8 cellular contexts compared by ENCODE assay signal in genomic region chr10:13526952-13527863, GRCh38. TPM values are rescaled to one million over a fixed set of nuclear protein-coding genes. Genes with fewer than 3 reads are reported as not detected.
DNase-seq lines count a peak whose midpoint lies in the region; ATAC-seq and TF ChIP-seq lines count a peak whose summit lies in the region.

No MANE protein-coding gene starts in this region.

- H3K27ac ChIP-seq in lung (ENCODE audit: low read depth in 1 of 2, low read length in 1 of 2) (peak overlapping the region in 1 of 2 donors; percentile 84), upper lobe of right lung (no peak overlapping the region)

- H3K9me3 ChIP-seq in lung (ENCODE audit: control insufficient read depth in 2 of 2, insufficient read depth in 1 of 2, low read length in 1 of 2) (no peaks in the 10 kb centered on the region), upper lobe of right lung (no peaks in the 10 kb centered on the region)

- DNase-seq in activated naive CD4-positive, alpha-beta T cell treated with anti-CD3 and anti-CD28 coated beads, Interleukin-2, amount 10 ng/mL, durations not matched to agents 7 days and 5 days = no peak
- DNase-seq in activated naive CD4-positive, alpha-beta T cell treated with anti-CD3 and anti-CD28 coated beads, Interleukin-2, amount 50 U/mL, for 16 hours = no peak
- DNase-seq in MCF 10A (ENCODE audit: unreplicated experiment) (peak; percentile 36), lung (ENCODE audit: low spot score) (no peak), upper lobe of right lung (no peak), NCI-H2081 treated with DMSO at 0.1 percent for 48 hours (lab: John Stamatoyannopoulos, UW) (no peak)

- CTCF ChIA-PET in activated naive CD4-positive, alpha-beta T cell treated with anti-CD3 and anti-CD28 coated beads, Interleukin-2, amount 10 ng/mL, durations not matched to agents 7 days and 5 days (lab: Charles Lee) = interaction anchor here (1.0 kb wide), 2 partner anchors 8 to 10 kb away, joined by 3 to 4 read pairs; no protein-coding TSS in a partner anchor
- CTCF ChIA-PET in MCF 10A (lab: Yijun Ruan, JAX) = interaction anchor here (0.6 to 2.2 kb wide), 7 partner anchors 25 to 249 kb away, joined by 3 to 15 read pairs (median 5); partner anchors contain the start of gene PRPF18

- no peaks in the 10 kb centered on the region for H3K9me3 Mint-ChIP-seq in activated naive CD4-positive, alpha-beta T cell treated with anti-CD3 and anti-CD28 coated beads, Interleukin-2, amount 10 ng/mL, durations not matched to agents 7 days and 5 days
- H3K9me3 Mint-ChIP-seq in MCF 10A (ENCODE audit: unreplicated experiment) = no peaks in the 10 kb centered on the region

- POLR2A ChIA-PET in MCF 10A (lab: Yijun Ruan, JAX) = interaction anchor here (0.6 to 2.3 kb wide), 7 partner anchors 10 to 147 kb away, joined by 3 to 17 read pairs (median 4); partner anchors contain the start of gene PRPF18

- TF ChIP-seq CTCF in MCF 10A (IDR thresholded peaks at IDR 0.05; ENCODE audit: unreplicated experiment) = no peak
- TF ChIP-seq CTCF in lung (IDR thresholded peaks at IDR 0.05; ENCODE audit: control extremely low read depth, extremely low read depth) = no peak
- TF ChIP-seq CTCF in upper lobe of right lung (IDR thresholded peaks at IDR 0.05) = no peak

- peaks cover 71% of the 10 kb centered on the region for H3K27me3 Mint-ChIP-seq in activated naive CD4-positive, alpha-beta T cell treated with anti-CD3 and anti-CD28 coated beads, Interleukin-2, amount 10 ng/mL, durations not matched to agents 7 days and 5 days
- no peaks in the 10 kb centered on the region for H3K27me3 Mint-ChIP-seq in MCF 10A (ENCODE audit: insufficient read depth, unreplicated experiment)

- 46 to 60% methylated on average over 10 of the region's 10 CpGs for WGBS in lung, 2 donors

- intact Hi-C loops in MCF 10A (cut with micrococcal nuclease) (loop anchor here (5.0 kb wide), 1 partner anchor 60 kb away; the partner anchor contains the start of gene PRPF18), upper lobe of right lung (cut with DNase I) (no loop called here)

- ATAC-seq in lung (ENCODE audit: insufficient read depth, low FRiP score) = peak; percentile 42
- no peak for ATAC-seq in upper lobe of right lung
- ATAC-seq in HG03354 (IDR thresholded peaks at IDR 0.05; ENCODE audit: poor library complexity, severe bottlenecking, unreplicated experiment) = no peak
- ATAC-seq in HG03196 (IDR thresholded peaks at IDR 0.05; ENCODE audit: unreplicated experiment) = no peak

- no peaks in the 10 kb centered on the region for H3K36me3 Mint-ChIP-seq in activated naive CD4-positive, alpha-beta T cell treated with anti-CD3 and anti-CD28 coated beads, Interleukin-2, amount 10 ng/mL, durations not matched to agents 7 days and 5 days
- no peaks in the 10 kb centered on the region for H3K36me3 Mint-ChIP-seq in MCF 10A (ENCODE audit: insufficient read depth, unreplicated experiment)

- H3K4me1 Mint-ChIP-seq in activated naive CD4-positive, alpha-beta T cell treated with anti-CD3 and anti-CD28 coated beads, Interleukin-2, amount 10 ng/mL, durations not matched to agents 7 days and 5 days = peaks cover 9% of the 10 kb centered on the region
- H3K4me1 Mint-ChIP-seq in MCF 10A (ENCODE audit: insufficient read depth, unreplicated experiment) = peaks cover 21% of the 10 kb centered on the region

- H3K27ac Mint-ChIP-seq in activated naive CD4-positive, alpha-beta T cell treated with anti-CD3 and anti-CD28 coated beads, Interleukin-2, amount 10 ng/mL, durations not matched to agents 7 days and 5 days = no peak overlapping the region
- H3K27ac Mint-ChIP-seq in MCF 10A (ENCODE audit: low read depth, unreplicated experiment) = peak overlapping the region; percentile 40

- BruUV-seq in MCF 10A (replicated peaks; lab: Mats Ljungman, UMichigan) = TSS peak; percentile 36

- no peaks in the 10 kb centered on the region for H3K4me1 ChIP-seq in lung (ENCODE audit: control insufficient read depth in 2 of 2, insufficient read depth in 2 of 2, low read length in 2 of 2)
- H3K4me1 ChIP-seq in upper lobe of right lung = peaks cover 6% of the 10 kb centered on the region

- no peaks in the 10 kb centered on the region for H3K27me3 ChIP-seq in lung (ENCODE audit: control insufficient read depth, insufficient read depth)
- H3K27me3 ChIP-seq in upper lobe of right lung = no peaks in the 10 kb centered on the region

- peak overlapping the region; percentile 52 for H3K4me3 Mint-ChIP-seq in activated naive CD4-positive, alpha-beta T cell treated with anti-CD3 and anti-CD28 coated beads, Interleukin-2, amount 10 ng/mL, durations not matched to agents 7 days and 5 days
- H3K4me3 Mint-ChIP-seq in MCF 10A (ENCODE audit: unreplicated experiment) = peak overlapping the region; percentile 69

- H3K36me3 ChIP-seq in lung (ENCODE audit: control insufficient read depth in 2 of 2, insufficient read depth in 2 of 2, low read length in 2 of 2) (no peaks in the 10 kb centered on the region), upper lobe of right lung (peaks cover 3% of the 10 kb centered on the region)

- H3K4me3 ChIP-seq in lung = no peak overlapping the region
- H3K4me3 ChIP-seq in upper lobe of right lung = peak overlapping the region; percentile 56

RNA-seq across cellular contexts. Expression of gene BEND7, which starts 1.6 kb away (rescaled TPM):
- total RNA-seq in MCF 10A (2022) (12.4 and 17.2 TPM in 2 replicates), lung (10 to 100 TPM; 12.7 to 27.6 TPM), upper lobe of right lung (31.1 TPM)
- polyA plus RNA-seq in lung = 1 to 10 TPM; 4.9 to 8.1 TPM

RNA-seq across cellular contexts. Expression of gene PRPF18, which starts 59.6 kb away (rescaled TPM):
- total RNA-seq in MCF 10A (2022) (27.8 and 31.6 TPM in 2 replicates), lung (10 to 100 TPM; 19.2 to 39.9 TPM), upper lobe of right lung (23.7 TPM)
- polyA plus RNA-seq in lung = 10 to 100 TPM; 10.6 to 19.5 TPM
